In the genomic region with DNA sequence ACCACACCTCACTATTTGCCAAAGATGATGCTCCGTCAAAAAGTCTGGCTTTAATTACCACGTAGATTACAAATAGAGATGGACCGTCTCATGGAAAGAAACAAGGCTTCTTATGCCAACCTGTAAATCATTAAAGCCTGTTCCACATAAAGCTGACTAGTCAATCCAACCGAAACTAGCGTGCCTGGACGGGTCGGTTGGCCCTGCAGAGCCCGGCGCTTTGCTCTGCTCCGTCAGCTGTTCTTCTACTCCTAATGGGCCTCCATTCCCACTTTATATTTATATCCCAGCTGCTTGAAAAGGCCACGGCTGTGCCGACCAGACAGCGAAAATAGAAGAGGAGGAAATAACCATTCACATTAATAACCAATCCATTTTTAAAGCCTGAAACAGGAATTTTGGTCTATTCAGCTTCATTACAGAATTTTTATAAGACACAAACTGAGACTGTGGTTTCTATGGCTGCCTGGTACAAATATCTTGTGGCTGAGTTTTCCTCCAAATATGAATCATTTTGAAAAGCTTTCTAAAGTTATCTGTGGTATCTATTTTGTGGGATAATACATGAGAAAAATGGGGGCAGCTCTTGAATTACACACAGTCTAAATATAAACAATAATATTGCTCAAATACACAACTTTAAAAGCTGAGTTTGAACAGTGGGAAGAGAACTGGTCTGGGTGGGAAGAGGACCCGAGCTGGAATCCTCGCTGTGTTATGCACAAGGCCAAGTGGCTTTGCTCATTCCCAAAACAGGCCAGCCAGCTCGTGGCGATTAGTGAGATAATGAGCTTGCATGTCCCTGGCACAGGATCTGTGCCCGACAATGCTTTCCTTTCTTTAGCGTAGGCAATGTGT, we compare ENCODE assay signal across 1 cellular context.
TF ChIP-seq lines count a peak whose summit lies in the region.

No MANE protein-coding gene starts in this region.

TF ChIP-seq in H1, 55 proteins besides CTCF, POLR2A, EP300 and RAD21:
- TF ChIP-seq RXRA (IDR thresholded peaks at IDR 0.05; ENCODE audit: insufficient read depth, low read depth, low read length) (no peak), CHD1 (IDR thresholded peaks at IDR 0.05; ENCODE audit: low read depth, low read length) (no peak), SAP30 (IDR thresholded peaks at IDR 0.05; ENCODE audit: insufficient read depth, insufficient replicate concordance, low read length) (no peak), CBX5 (IDR thresholded peaks at IDR 0.05; ENCODE audit: low read depth, low read length) (no peak), KDM1A (IDR thresholded peaks at IDR 0.05; ENCODE audit: borderline replicate concordance, low read length) (no peak), HDAC6 (IDR thresholded peaks at IDR 0.05; ENCODE audit: low read depth, low read length) (no peak), SRF (IDR thresholded peaks at IDR 0.05; ENCODE audit: low read depth, low read length) (no peak), SIRT6 (IDR thresholded peaks at IDR 0.05; ENCODE audit: low read length) (no peak), SUZ12 (IDR thresholded peaks at IDR 0.05; ENCODE audit: low read length) (no peak), JUN (IDR thresholded peaks at IDR 0.05; ENCODE audit: low read depth, low read length) (no peak), SP4 (IDR thresholded peaks at IDR 0.05; ENCODE audit: low read length) (no peak), CTBP2 (IDR thresholded peaks at IDR 0.05; ENCODE audit: borderline replicate concordance, insufficient read depth, insufficient read length, low read length) (no peak), ASH2L (IDR thresholded peaks at IDR 0.05; ENCODE audit: low read length) (no peak), BCL11A (IDR thresholded peaks at IDR 0.05; ENCODE audit: low read depth in 2 of 2, low read length in 2 of 2) (no peak)
- TF ChIP-seq, protein P1, sequence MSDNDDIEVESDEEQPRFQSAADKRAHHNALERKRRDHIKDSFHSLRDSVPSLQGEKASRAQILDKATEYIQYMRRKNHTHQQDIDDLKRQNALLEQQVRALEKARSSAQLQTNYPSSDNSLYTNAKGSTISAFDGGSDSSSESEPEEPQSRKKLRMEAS (IDR thresholded peaks at IDR 0.05): no peak
- TF ChIP-seq, protein P2, sequence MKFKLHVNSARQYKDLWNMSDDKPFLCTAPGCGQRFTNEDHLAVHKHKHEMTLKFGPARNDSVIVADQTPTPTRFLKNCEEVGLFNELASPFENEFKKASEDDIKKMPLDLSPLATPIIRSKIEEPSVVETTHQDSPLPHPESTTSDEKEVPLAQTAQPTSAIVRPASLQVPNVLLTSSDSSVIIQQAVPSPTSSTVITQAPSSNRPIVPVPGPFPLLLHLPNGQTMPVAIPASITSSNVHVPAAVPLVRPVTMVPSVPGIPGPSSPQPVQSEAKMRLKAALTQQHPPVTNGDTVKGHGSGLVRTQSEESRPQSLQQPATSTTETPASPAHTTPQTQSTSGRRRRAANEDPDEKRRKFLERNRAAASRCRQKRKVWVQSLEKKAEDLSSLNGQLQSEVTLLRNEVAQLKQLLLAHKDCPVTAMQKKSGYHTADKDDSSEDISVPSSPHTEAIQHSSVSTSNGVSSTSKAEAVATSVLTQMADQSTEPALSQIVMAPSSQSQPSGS (IDR thresholded peaks at IDR 0.05; ENCODE audit: low read length): no peak
